In genomic region chr6:30037182-30037788, GRCh38 we compare ENCODE assay signal across 8 cellular contexts. TPM values are rescaled to one million over a fixed set of nuclear protein-coding genes. Genes with fewer than 3 reads are reported as not detected.
DNase-seq lines count a peak whose midpoint lies in the region; ATAC-seq and TF ChIP-seq lines count a peak whose summit lies in the region.

No MANE protein-coding gene starts in this region.

- no peaks in the 10 kb centered on the region for H4K20me1 ChIP-seq in MM.1S (ENCODE audit: insufficient read depth, low read length)

- no peaks in the 10 kb centered on the region for H3K9me2 ChIP-seq in MM.1S (replicated peaks; ENCODE audit: insufficient read depth, low read length)

- WGBS in suprapubic skin, result 38% methylated on average over 4 of the region's 4 CpGs

- intact Hi-C loops in MCF 10A (cut with micrococcal nuclease), result loop anchor here (1.0 kb wide), 2 partner anchors 133 to 189 kb away; no protein-coding TSS in a partner anchor

- H3K27me3 ChIP-seq in MM.1S (replicated peaks; ENCODE audit: insufficient read depth, low read length), result no peaks in the 10 kb centered on the region
- no peaks in the 10 kb centered on the region for H3K27me3 ChIP-seq in suprapubic skin

- H3K36me3 ChIP-seq in MM.1S (replicated peaks; ENCODE audit: insufficient read depth, low read length), result no peaks in the 10 kb centered on the region
- H3K36me3 ChIP-seq in suprapubic skin, result peaks cover 3% of the 10 kb centered on the region

- POLR2A ChIA-PET in MCF 10A (lab: Yijun Ruan, JAX), result interaction anchor here (0.6 to 1.6 kb wide), 4 partner anchors 15 to 102 kb away, joined by 3 to 5 read pairs (median 5); partner anchors contain the start of gene POLR1H

- H3F3A ChIP-seq in MM.1S (ENCODE audit: insufficient read depth, low read length), result no peaks in the 10 kb centered on the region

- H3K4me1 ChIP-seq in MM.1S (ENCODE audit: low read length), result no peaks in the 10 kb centered on the region
- no peaks in the 10 kb centered on the region for H3K4me1 ChIP-seq in suprapubic skin

- no peaks in the 10 kb centered on the region for H3K79me2 ChIP-seq in MM.1S (ENCODE audit: low read length)

- H3K4me1 Mint-ChIP-seq in MCF 10A (ENCODE audit: insufficient read depth, unreplicated experiment), result peaks cover 23% of the 10 kb centered on the region

- H3K9me3 Mint-ChIP-seq in MCF 10A (ENCODE audit: unreplicated experiment), result no peaks in the 10 kb centered on the region

- H3K27ac Mint-ChIP-seq in MCF 10A (ENCODE audit: low read depth, unreplicated experiment), result no peak overlapping the region

- no peak overlapping the region for H3K4me3 Mint-ChIP-seq in MCF 10A (ENCODE audit: unreplicated experiment)

- TF ChIP-seq CTCF in MM.1S (IDR thresholded peaks at IDR 0.05; ENCODE audit: low read length) (peak; percentile 63), MCF 10A (IDR thresholded peaks at IDR 0.05; ENCODE audit: unreplicated experiment) (peak; percentile 52), suprapubic skin (IDR thresholded peaks at IDR 0.05) (peak in 1 of 2 donors; percentile 31)

- H3K27ac ChIP-seq in MM.1S (ENCODE audit: low read length) (no peak overlapping the region), suprapubic skin (no peak overlapping the region)

- H3K4me2 ChIP-seq in MM.1S (ENCODE audit: low read depth, low read length), result no peak overlapping the region

- no peak overlapping the region for H3K4me3 ChIP-seq in MM.1S (ENCODE audit: low read length)
- no peak overlapping the region for H3K4me3 ChIP-seq in suprapubic skin

- H3K9me3 ChIP-seq in MM.1S (replicated peaks; ENCODE audit: insufficient read depth, low read length) (no peaks in the 10 kb centered on the region), suprapubic skin (no peaks in the 10 kb centered on the region)

- peak; percentile 50 for DNase-seq in GM03348 (ENCODE audit: low spot score)
- DNase-seq in MM.1S, result peak; percentile 31
- DNase-seq in MCF 10A (ENCODE audit: unreplicated experiment), result peak; percentile 45
- DNase-seq in myocyte (ENCODE audit: low read depth), result peak; percentile 19
- no peak for DNase-seq in suprapubic skin (ENCODE audit: low spot score in 2 of 2)
- DNase-seq in stimulated activated naive CD4-positive, alpha-beta T cell (lab: John Stamatoyannopoulos, UW), result no peak
- DNase-seq in NCI-H128 (lab: John Stamatoyannopoulos, UW; ENCODE audit: unreplicated experiment), result no peak

- CTCF ChIA-PET in MCF 10A (lab: Yijun Ruan, JAX), result interaction anchor here (0.7 to 2.5 kb wide), 8 partner anchors 9 to 166 kb away, joined by 3 to 11 read pairs (median 4); no protein-coding TSS in a partner anchor

- BruUV-seq in MCF 10A (replicated peaks; lab: Mats Ljungman, UMichigan), result no TSS peak

- no peak for TF ChIP-seq EP300 in suprapubic skin (IDR thresholded peaks at IDR 0.05)

- no peak for TF ChIP-seq POLR2A in suprapubic skin (IDR thresholded peaks at IDR 0.05)

- H3K27me3 Mint-ChIP-seq in MCF 10A (ENCODE audit: insufficient read depth, unreplicated experiment), result no peaks in the 10 kb centered on the region

- H2AFZ ChIP-seq in MM.1S (ENCODE audit: low read length), result no peak overlapping the region

- no peak for ATAC-seq in HG03097 (IDR thresholded peaks at IDR 0.05; ENCODE audit: low FRiP score, unreplicated experiment)

- peaks cover 14% of the 10 kb centered on the region for H3K36me3 Mint-ChIP-seq in MCF 10A (ENCODE audit: insufficient read depth, unreplicated experiment)

- H3K9ac ChIP-seq in MM.1S (ENCODE audit: low read length), result no peak overlapping the region

RNA-seq across cellular contexts. Expression of gene POLR1H, which starts 23.8 kb away (rescaled TPM):
- total RNA-seq in MCF 10A (2022) (60.9 and 68.3 TPM in 2 replicates), myocyte (17.9 and 20.2 TPM in 2 replicates), suprapubic skin (10 to 100 TPM; 16.7 to 23.9 (median 21.6) TPM)
- 25.9 TPM for polyA plus RNA-seq in myocyte (2012)

RNA-seq across cellular contexts. Expression of gene PPP1R11, which starts 29.7 kb away (rescaled TPM):
- 60.1 and 82.2 TPM in 2 replicates for total RNA-seq in MCF 10A (2022)
- 35.1 and 37.9 TPM in 2 replicates for total RNA-seq in myocyte
- polyA plus RNA-seq in myocyte (2012), result 57.1 TPM
- total RNA-seq in suprapubic skin, result 10 to 100 TPM; 35.2 to 54.4 (median 44.2) TPM

RNA-seq across cellular contexts. Expression of gene RNF39, which starts 38.3 kb away (rescaled TPM):
- total RNA-seq in MCF 10A (2022) (2.3 and 3.6 TPM in 2 replicates), myocyte (not detected in 2 replicates), suprapubic skin (10 to 100 TPM; 29.1 to 73.1 (median 44.6) TPM)
- 1.4 TPM for polyA plus RNA-seq in myocyte (2012)

Comparison
In these comparisons a context has a peak if more than half of its experiments do, and no peak if none do; other contexts are left out.
1. DNase-seq: peak in GM03348 (single experiment), MM.1S (single experiment), MCF 10A (single experiment) and myocyte (single experiment); none in suprapubic skin (0 of 2), stimulated activated naive CD4-positive, alpha-beta T cell (0 of 6) and NCI-H128 (single experiment).